In genomic region chr9:137252555-137253506, GRCh38 we compare ENCODE assay signal across 1 cellular context.
TF ChIP-seq lines count a peak whose summit lies in the region.

No MANE protein-coding gene starts in this region.

TF ChIP-seq in IMR-90, 13 proteins besides CTCF, POLR2A, EP300 and RAD21:
- TF ChIP-seq FOS (IDR thresholded peaks at IDR 0.05; ENCODE audit: low read depth, low read length) (no peak), MXI1 (IDR thresholded peaks at IDR 0.05; ENCODE audit: borderline replicate concordance, low read depth, low read length) (no peak), MAFK (IDR thresholded peaks at IDR 0.05; ENCODE audit: low read depth, low read length) (no peak), RCOR1 (IDR thresholded peaks at IDR 0.05; ENCODE audit: insufficient replicate concordance, low read length) (no peak), ELK1 (IDR thresholded peaks at IDR 0.05; ENCODE audit: borderline replicate concordance, low read depth, low read length) (no peak), MAZ (IDR thresholded peaks at IDR 0.05; ENCODE audit: borderline replicate concordance, low read depth, low read length) (no peak), RFX5 (IDR thresholded peaks at IDR 0.05; ENCODE audit: low read depth, low read length) (no peak), CHD1 (IDR thresholded peaks at IDR 0.05; ENCODE audit: low read depth, low read length) (no peak), NFE2L2 (IDR thresholded peaks at IDR 0.05; ENCODE audit: low read depth, low read length) (no peak), USF2 (IDR thresholded peaks at IDR 0.05; ENCODE audit: low read depth, low read length) (no peak), CEBPB (IDR thresholded peaks at IDR 0.05; ENCODE audit: low read depth, low read length) (no peak), SMC3 (IDR thresholded peaks at IDR 0.05; ENCODE audit: low read depth, low read length) (no peak), BHLHE40 (IDR thresholded peaks at IDR 0.05; ENCODE audit: low read depth, low read length) (no peak)
